Comparison of ENCODE assay signal across 9 cellular contexts in the genomic region with DNA sequence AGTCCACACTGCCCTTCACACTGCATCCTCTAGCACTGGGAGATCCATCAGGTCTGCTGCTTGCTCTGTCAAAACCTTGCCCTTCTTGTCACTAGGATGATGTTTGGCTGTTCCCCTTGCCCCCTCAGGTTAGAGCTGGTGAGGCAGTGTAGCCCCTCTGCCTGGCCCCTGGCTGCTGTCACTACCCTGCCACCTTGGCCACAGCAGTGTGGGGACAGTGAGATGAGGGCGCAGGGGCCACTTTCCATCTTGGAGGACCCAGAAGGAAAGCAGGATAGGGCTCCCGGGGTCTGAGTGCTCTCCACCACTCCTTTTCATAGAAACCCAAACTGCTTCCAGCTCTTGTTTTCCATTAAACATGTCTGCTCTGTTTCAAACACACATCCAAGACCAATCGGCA. TPM values are rescaled to one million over a fixed set of nuclear protein-coding genes. Genes with fewer than 3 reads are reported as not detected.
"Had no signal": no experiment of that assay in that cellular context is flagged by ENCODE, and none has a peak within 500 bp of the region (broad histone marks: within the 10 kb centered on the region; RNA-seq: fewer than 3 reads in every experiment).

No MANE protein-coding gene starts in this region.

- H3K4me2 ChIP-seq: GM23338 had no signal

- ATAC-seq: GM23338, K562 had no signal

- H3K4me3 ChIP-seq: GM23338, K562 had no signal

- DNase-seq: H9, HCEC 1CT, IMR-90 had no signal

- FAIRE-seq: H1, H54, HTR-8/SVneo, K562 had no signal

- H2AFZ ChIP-seq: GM23338 had no signal

RNA-seq across cellular contexts. Expression of a gene that starts 19.9 kb away (rescaled TPM):
- total RNA-seq: HT-29, IMR-90, K562 had no signal
- polyA plus RNA-seq: IMR-90, K562 had no signal
